ENCODE assay signal across 9 cellular contexts in genomic region chr5:84255318-84255717, GRCh38.
DNase-seq lines count a peak whose midpoint lies in the region; ATAC-seq and TF ChIP-seq lines count a peak whose summit lies in the region.
"Had no signal": no experiment of that assay in that cellular context is flagged by ENCODE, and none has a peak within 500 bp of the region (broad histone marks: within the 10 kb centered on the region; RNA-seq: fewer than 3 reads in every experiment).

No MANE protein-coding gene starts in this region.

- no peaks in the 10 kb centered on the region for H3K36me3 Mint-ChIP-seq in nephron progenitor cell (ENCODE audit: low read depth)

- no peak overlapping the region for H2BK15ac ChIP-seq in IMR-90 (ENCODE audit: low read depth, low read length)

- TF ChIP-seq POLR2A in IMR-90 (IDR thresholded peaks at IDR 0.05; ENCODE audit: low read depth, low read length) = no peak

- in situ Hi-C loops in IMR-90 (cut with MboI; ENCODE audit: low sequenced_read_pairs) = loop anchor here (10.0 kb wide), 2 partner anchors 321 to 531 kb away; partner anchors contain the start of gene HAPLN1

- POLR2A ChIA-PET in IMR-90 (lab: Charles Lee; ENCODE audit: unreplicated experiment) = interaction anchor here (0.5 kb wide), 1 partner anchor 14 kb away, joined by 3 read pairs; no protein-coding TSS in a partner anchor

- no peak overlapping the region for H2BK5ac ChIP-seq in IMR-90 (ENCODE audit: low read depth, low read length, poor library complexity, severe bottlenecking)

- TF ChIP-seq RAD21 in IMR-90 (IDR thresholded peaks at IDR 0.05; ENCODE audit: low read length) = peak; percentile 48

- H3K4me3 ChIP-seq in GM12865 (ENCODE audit: low read depth, low read length) (no peak overlapping the region), IMR-90 (ENCODE audit: insufficient read depth, low read depth, low read length) (no peak overlapping the region), adipocyte (ENCODE audit: low read length) (no peak overlapping the region)

- no peak overlapping the region for H2AK9ac ChIP-seq in IMR-90 (replicated peaks; ENCODE audit: low read depth, low read length, poor library complexity)

- no peak overlapping the region for H2AFZ ChIP-seq in IMR-90 (replicated peaks; ENCODE audit: low read length, poor library complexity)

- no peak overlapping the region for H3K18ac ChIP-seq in IMR-90 (ENCODE audit: low read depth, low read length)

- H3K4me1 Mint-ChIP-seq in nephron progenitor cell = peaks cover 12% of the 10 kb centered on the region

- H3K4me3 Mint-ChIP-seq in nephron progenitor cell = no peak overlapping the region
- H3K4me3 Mint-ChIP-seq: T-helper 1 cell treated with Interleukin-12 subunit alpha and Interleukin-12 subunit beta and Interleukin-4 antibody, amounts not matched to agents 30 μg/mL and 1 μg/mL, for 36 hours had no signal

- TF ChIP-seq CTCF in GM12865 (IDR thresholded peaks at IDR 0.05; ENCODE audit: insufficient read depth, low read depth, low read length, missing control alignments) (no peak), IMR-90 (conservative IDR thresholded peaks at IDR 0.05; ENCODE audit: low read depth, low read length) (peak; percentile 47), nephron progenitor cell (IDR thresholded peaks at IDR 0.05) (peak; percentile 6)

- H3K79me1 ChIP-seq in IMR-90 (ENCODE audit: low read depth in 1 of 2, low read length in 2 of 2) = peaks cover 9 to 13% of the 10 kb centered on the region in 2 experiments; a peak in 1 of 4 replicates

- H3K9me1 ChIP-seq in IMR-90 (ENCODE audit: insufficient read depth, low read length) = no peaks in the 10 kb centered on the region

- H4K91ac ChIP-seq in IMR-90 (ENCODE audit: insufficient read depth, low read depth, low read length) = no peak overlapping the region

- CTCF ChIA-PET in IMR-90 (lab: Yijun Ruan, JAX) = interaction anchor here (1.0 kb wide), 2 partner anchors 12 to 96 kb away, joined by 3 read pairs; no protein-coding TSS in a partner anchor

- H3K27me3 ChIP-seq in IMR-90 (ENCODE audit: control insufficient read depth, insufficient read depth, low read length) (no peaks in the 10 kb centered on the region), adipocyte (replicated peaks; ENCODE audit: control insufficient read depth, insufficient read depth, low read length) (no peaks in the 10 kb centered on the region)

- H4K5ac ChIP-seq in IMR-90 (ENCODE audit: low read depth, low read length) = no peak overlapping the region; the same call in 1 of the 2 replicates

- no peak overlapping the region for H3K27ac ChIP-seq in IMR-90 (ENCODE audit: insufficient read depth, low read length)

- H3K27me3 Mint-ChIP-seq in nephron progenitor cell (ENCODE audit: low read depth, poor library complexity) = no peaks in the 10 kb centered on the region

- H2BK120ac ChIP-seq in IMR-90 (ENCODE audit: low read depth, low read length) = no peak overlapping the region

- H3K23ac ChIP-seq in IMR-90 (ENCODE audit: low read depth, low read length) = no peak overlapping the region

- no TSS peak for BruUV-seq in IMR-90 (replicated peaks; lab: Mats Ljungman, UMichigan)

- H3K4me2 ChIP-seq in IMR-90 (ENCODE audit: low read depth, low read length) = no peak overlapping the region

- H3K4ac ChIP-seq in IMR-90 (ENCODE audit: low read depth, low read length) = no peak overlapping the region

- no peak overlapping the region for H3K56ac ChIP-seq in IMR-90 (ENCODE audit: extremely low read depth, insufficient read depth, low read length)

- no peaks in the 10 kb centered on the region for H3K9me3 Mint-ChIP-seq in nephron progenitor cell
- H3K9me3 Mint-ChIP-seq: T-helper 1 cell treated with Interleukin-12 subunit alpha and Interleukin-12 subunit beta and Interleukin-4 antibody, amounts not matched to agents 30 μg/mL and 1 μg/mL, for 36 hours had no signal

- H3K9ac ChIP-seq in IMR-90 (ENCODE audit: low read depth, low read length) (no peak overlapping the region), adipocyte (ENCODE audit: low read length) (no peak overlapping the region)

- peaks cover under 1% of the 10 kb centered on the region; the same call in 1 of the 2 replicates for H3K4me1 ChIP-seq in IMR-90 (ENCODE audit: control insufficient read depth, insufficient read depth, low read length)
- H3K4me1 ChIP-seq in adipocyte (ENCODE audit: control insufficient read depth, insufficient read depth, low read length) = peaks cover 7% of the 10 kb centered on the region

- H4K20me1 ChIP-seq in IMR-90 (ENCODE audit: insufficient read depth, low read length) = no peaks in the 10 kb centered on the region

- no peak overlapping the region for H2BK20ac ChIP-seq in IMR-90 (ENCODE audit: low read depth, low read length)

- intact Hi-C loops in IMR-90 (cut with micrococcal nuclease) = loop anchor here (1.0 to 10.0 kb wide), 4 partner anchors 127 to 789 kb away; partner anchors contain the start of gene EDIL3

- DNase-seq in GM12865 (ENCODE audit: low read depth) = peak; percentile 7
- peak; percentile 48 for DNase-seq in IMR-90
- peak; percentile 63 for DNase-seq in adipocyte (ENCODE audit: low read depth)
- no peak for DNase-seq in nephron progenitor cell
- DNase-seq in OCI-M2 (lab: John Stamatoyannopoulos, UW; ENCODE audit: unreplicated experiment) = no peak
- DNase-seq in SK-N-DZ (ENCODE audit: low spot score) = no peak
- no peak for DNase-seq in superior temporal gyrus (ENCODE audit: extremely low spot score)

- no peak overlapping the region for H3K14ac ChIP-seq in IMR-90 (replicated peaks; ENCODE audit: low read depth, low read length)

- H4K8ac ChIP-seq in IMR-90 (ENCODE audit: low read depth in 2 of 2, low read length in 2 of 2) = no peak overlapping the region

- H3K9me3 ChIP-seq in IMR-90 (ENCODE audit: control insufficient read depth, insufficient read depth, low read length) (no peaks in the 10 kb centered on the region), adipocyte (ENCODE audit: control insufficient read depth, low read length) (no peaks in the 10 kb centered on the region)

- no peak overlapping the region for H2AK5ac ChIP-seq in IMR-90 (ENCODE audit: low read depth, low read length)

- H3K27ac Mint-ChIP-seq in nephron progenitor cell = no peak overlapping the region
- H3K27ac Mint-ChIP-seq: T-helper 1 cell treated with Interleukin-12 subunit alpha and Interleukin-12 subunit beta and Interleukin-4 antibody, amounts not matched to agents 30 μg/mL and 1 μg/mL, for 36 hours had no signal

- ATAC-seq in IMR-90 (ENCODE audit: low read depth) = peak; percentile 68
- no peak for ATAC-seq in GM19328 (IDR thresholded peaks at IDR 0.05; ENCODE audit: unreplicated experiment)

- dilution Hi-C loops in IMR-90 (cut with HindIII; ENCODE audit: low sequenced_read_pairs, unreplicated experiment) = no loop called here

- H3K36me3 ChIP-seq in IMR-90 (ENCODE audit: control insufficient read depth, insufficient read depth, low read length) (no peaks in the 10 kb centered on the region), adipocyte (ENCODE audit: control insufficient read depth, insufficient read depth, low read length, severe bottlenecking) (no peaks in the 10 kb centered on the region)

TF ChIP-seq in IMR-90, 13 proteins besides CTCF, POLR2A, EP300 and RAD21:
- TF ChIP-seq SMC3 (IDR thresholded peaks at IDR 0.05; ENCODE audit: low read depth, low read length) (peak; percentile 62), FOS (IDR thresholded peaks at IDR 0.05; ENCODE audit: low read depth, low read length) (no peak)

Comparison
In these comparisons a context has a peak if more than half of its experiments do, and no peak if none do; other contexts are left out.
1. DNase-seq: peak in GM12865 (single experiment), IMR-90 (single experiment) and adipocyte (single experiment); none in nephron progenitor cell (single experiment), OCI-M2 (single experiment), SK-N-DZ (single experiment) and superior temporal gyrus (single experiment).